Comparison of ENCODE assay signal across 1 cellular context in genomic region chr1:31934251-31934650, GRCh38.
TF ChIP-seq lines count a peak whose summit lies in the region.

No MANE protein-coding gene starts in this region.

TF ChIP-seq in HCT116, 20 proteins besides CTCF, POLR2A, EP300 and RAD21 (continued from another document):
- TF ChIP-seq, protein P1, sequence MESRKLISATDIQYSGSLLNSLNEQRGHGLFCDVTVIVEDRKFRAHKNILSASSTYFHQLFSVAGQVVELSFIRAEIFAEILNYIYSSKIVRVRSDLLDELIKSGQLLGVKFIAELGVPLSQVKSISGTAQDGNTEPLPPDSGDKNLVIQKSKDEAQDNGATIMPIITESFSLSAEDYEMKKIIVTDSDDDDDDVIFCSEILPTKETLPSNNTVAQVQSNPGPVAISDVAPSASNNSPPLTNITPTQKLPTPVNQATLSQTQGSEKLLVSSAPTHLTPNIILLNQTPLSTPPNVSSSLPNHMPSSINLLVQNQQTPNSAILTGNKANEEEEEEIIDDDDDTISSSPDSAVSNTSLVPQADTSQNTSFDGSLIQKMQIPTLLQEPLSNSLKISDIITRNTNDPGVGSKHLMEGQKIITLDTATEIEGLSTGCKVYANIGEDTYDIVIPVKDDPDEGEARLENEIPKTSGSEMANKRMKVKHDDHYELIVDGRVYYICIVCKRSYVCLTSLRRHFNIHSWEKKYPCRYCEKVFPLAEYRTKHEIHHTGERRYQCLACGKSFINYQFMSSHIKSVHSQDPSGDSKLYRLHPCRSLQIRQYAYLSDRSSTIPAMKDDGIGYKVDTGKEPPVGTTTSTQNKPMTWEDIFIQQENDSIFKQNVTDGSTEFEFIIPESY (IDR thresholded peaks at IDR 0.05; ENCODE audit: extremely low read depth, insufficient replicate concordance, low read length) = no peak
- TF ChIP-seq SIN3A (IDR thresholded peaks at IDR 0.05; ENCODE audit: low read depth) (no peak), ZFX (IDR thresholded peaks at IDR 0.05) (no peak), SRF (IDR thresholded peaks at IDR 0.05; ENCODE audit: low read depth) (no peak), EGR1 (IDR thresholded peaks at IDR 0.05; ENCODE audit: low read depth) (no peak), JUND (IDR thresholded peaks at IDR 0.05) (no peak), SP1 (IDR thresholded peaks at IDR 0.05; ENCODE audit: low read depth) (no peak), ZNF274 (IDR thresholded peaks at IDR 0.05; ENCODE audit: low read depth, low read length) (no peak), EZH2 (IDR thresholded peaks at IDR 0.05) (no peak), FOSL1 (IDR thresholded peaks at IDR 0.05; ENCODE audit: low read depth) (no peak), TCF7L2 (IDR thresholded peaks at IDR 0.05; ENCODE audit: borderline replicate concordance, extremely low read depth, insufficient read depth, insufficient read length) (no peak), CBX3 (IDR thresholded peaks at IDR 0.05; ENCODE audit: low read depth) (no peak)
- TF ChIP-seq, protein P2, sequence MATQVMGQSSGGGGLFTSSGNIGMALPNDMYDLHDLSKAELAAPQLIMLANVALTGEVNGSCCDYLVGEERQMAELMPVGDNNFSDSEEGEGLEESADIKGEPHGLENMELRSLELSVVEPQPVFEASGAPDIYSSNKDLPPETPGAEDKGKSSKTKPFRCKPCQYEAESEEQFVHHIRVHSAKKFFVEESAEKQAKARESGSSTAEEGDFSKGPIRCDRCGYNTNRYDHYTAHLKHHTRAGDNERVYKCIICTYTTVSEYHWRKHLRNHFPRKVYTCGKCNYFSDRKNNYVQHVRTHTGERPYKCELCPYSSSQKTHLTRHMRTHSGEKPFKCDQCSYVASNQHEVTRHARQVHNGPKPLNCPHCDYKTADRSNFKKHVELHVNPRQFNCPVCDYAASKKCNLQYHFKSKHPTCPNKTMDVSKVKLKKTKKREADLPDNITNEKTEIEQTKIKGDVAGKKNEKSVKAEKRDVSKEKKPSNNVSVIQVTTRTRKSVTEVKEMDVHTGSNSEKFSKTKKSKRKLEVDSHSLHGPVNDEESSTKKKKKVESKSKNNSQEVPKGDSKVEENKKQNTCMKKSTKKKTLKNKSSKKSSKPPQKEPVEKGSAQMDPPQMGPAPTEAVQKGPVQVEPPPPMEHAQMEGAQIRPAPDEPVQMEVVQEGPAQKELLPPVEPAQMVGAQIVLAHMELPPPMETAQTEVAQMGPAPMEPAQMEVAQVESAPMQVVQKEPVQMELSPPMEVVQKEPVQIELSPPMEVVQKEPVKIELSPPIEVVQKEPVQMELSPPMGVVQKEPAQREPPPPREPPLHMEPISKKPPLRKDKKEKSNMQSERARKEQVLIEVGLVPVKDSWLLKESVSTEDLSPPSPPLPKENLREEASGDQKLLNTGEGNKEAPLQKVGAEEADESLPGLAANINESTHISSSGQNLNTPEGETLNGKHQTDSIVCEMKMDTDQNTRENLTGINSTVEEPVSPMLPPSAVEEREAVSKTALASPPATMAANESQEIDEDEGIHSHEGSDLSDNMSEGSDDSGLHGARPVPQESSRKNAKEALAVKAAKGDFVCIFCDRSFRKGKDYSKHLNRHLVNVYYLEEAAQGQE (IDR thresholded peaks at IDR 0.05; ENCODE audit: low read depth) = no peak
- TF ChIP-seq, protein P3, sequence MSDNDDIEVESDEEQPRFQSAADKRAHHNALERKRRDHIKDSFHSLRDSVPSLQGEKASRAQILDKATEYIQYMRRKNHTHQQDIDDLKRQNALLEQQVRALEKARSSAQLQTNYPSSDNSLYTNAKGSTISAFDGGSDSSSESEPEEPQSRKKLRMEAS (IDR thresholded peaks at IDR 0.05) = no peak
